1 cellular context compared by ENCODE assay signal in the genomic region with DNA sequence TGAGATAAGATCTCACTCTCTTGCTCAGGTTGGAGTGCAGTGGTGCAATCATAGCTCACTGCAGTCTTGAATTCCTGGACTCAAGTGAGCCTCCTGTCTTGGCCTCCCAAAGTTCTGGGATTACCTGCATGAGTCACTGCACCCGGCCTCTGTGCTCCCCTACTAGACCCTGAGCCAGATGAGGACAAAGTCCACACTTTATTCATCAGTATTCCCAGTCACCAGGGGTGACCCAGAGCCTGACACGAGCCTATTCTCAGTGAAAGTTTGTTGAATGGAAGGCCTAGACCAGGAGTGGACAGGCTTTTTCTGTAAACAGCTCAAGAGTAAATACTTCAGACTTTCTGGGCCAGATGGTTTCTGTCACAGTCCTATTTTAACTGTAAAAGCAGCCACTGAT.
TF ChIP-seq lines count a peak whose summit lies in the region.

No MANE protein-coding gene starts in this region.

TF ChIP-seq in HepG2, 621 proteins besides CTCF, POLR2A, EP300 and RAD21 (continued from another document):
- TF ChIP-seq, protein P1, sequence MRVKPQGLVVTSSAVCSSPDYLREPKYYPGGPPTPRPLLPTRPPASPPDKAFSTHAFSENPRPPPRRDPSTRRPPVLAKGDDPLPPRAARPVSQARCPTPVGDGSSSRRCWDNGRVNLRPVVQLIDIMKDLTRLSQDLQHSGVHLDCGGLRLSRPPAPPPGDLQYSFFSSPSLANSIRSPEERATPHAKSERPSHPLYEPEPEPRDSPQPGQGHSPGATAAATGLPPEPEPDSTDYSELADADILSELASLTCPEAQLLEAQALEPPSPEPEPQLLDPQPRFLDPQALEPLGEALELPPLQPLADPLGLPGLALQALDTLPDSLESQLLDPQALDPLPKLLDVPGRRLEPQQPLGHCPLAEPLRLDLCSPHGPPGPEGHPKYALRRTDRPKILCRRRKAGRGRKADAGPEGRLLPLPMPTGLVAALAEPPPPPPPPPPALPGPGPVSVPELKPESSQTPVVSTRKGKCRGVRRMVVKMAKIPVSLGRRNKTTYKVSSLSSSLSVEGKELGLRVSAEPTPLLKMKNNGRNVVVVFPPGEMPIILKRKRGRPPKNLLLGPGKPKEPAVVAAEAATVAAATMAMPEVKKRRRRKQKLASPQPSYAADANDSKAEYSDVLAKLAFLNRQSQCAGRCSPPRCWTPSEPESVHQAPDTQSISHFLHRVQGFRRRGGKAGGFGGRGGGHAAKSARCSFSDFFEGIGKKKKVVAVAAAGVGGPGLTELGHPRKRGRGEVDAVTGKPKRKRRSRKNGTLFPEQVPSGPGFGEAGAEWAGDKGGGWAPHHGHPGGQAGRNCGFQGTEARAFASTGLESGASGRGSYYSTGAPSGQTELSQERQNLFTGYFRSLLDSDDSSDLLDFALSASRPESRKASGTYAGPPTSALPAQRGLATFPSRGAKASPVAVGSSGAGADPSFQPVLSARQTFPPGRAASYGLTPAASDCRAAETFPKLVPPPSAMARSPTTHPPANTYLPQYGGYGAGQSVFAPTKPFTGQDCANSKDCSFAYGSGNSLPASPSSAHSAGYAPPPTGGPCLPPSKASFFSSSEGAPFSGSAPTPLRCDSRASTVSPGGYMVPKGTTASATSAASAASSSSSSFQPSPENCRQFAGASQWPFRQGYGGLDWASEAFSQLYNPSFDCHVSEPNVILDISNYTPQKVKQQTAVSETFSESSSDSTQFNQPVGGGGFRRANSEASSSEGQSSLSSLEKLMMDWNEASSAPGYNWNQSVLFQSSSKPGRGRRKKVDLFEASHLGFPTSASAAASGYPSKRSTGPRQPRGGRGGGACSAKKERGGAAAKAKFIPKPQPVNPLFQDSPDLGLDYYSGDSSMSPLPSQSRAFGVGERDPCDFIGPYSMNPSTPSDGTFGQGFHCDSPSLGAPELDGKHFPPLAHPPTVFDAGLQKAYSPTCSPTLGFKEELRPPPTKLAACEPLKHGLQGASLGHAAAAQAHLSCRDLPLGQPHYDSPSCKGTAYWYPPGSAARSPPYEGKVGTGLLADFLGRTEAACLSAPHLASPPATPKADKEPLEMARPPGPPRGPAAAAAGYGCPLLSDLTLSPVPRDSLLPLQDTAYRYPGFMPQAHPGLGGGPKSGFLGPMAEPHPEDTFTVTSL (CRISPR knock-in tag; IDR thresholded peaks at IDR 0.05; ENCODE audit: borderline replicate concordance) = peak; percentile 80; the same call in 1 of the 2 replicates
- TF ChIP-seq HES4 (CRISPR knock-in tag; IDR thresholded peaks at IDR 0.05; ENCODE audit: borderline replicate concordance) = no peak
- TF ChIP-seq SRY (CRISPR knock-in tag; IDR thresholded peaks at IDR 0.05) = no peak
- peak; percentile 41; the same call in 1 of the 2 replicates for TF ChIP-seq IRF2 (CRISPR knock-in tag; IDR thresholded peaks at IDR 0.05)
- TF ChIP-seq CEBPB (IDR thresholded peaks at IDR 0.05; ENCODE audit: borderline replicate concordance, low read depth, low read length) = no peak; the same call in 1 of the 2 replicates
- no peak for TF ChIP-seq SRSF1 (optimal IDR thresholded peaks at IDR 0.05; ENCODE audit: low read depth, low read length)
- TF ChIP-seq, protein P2, sequence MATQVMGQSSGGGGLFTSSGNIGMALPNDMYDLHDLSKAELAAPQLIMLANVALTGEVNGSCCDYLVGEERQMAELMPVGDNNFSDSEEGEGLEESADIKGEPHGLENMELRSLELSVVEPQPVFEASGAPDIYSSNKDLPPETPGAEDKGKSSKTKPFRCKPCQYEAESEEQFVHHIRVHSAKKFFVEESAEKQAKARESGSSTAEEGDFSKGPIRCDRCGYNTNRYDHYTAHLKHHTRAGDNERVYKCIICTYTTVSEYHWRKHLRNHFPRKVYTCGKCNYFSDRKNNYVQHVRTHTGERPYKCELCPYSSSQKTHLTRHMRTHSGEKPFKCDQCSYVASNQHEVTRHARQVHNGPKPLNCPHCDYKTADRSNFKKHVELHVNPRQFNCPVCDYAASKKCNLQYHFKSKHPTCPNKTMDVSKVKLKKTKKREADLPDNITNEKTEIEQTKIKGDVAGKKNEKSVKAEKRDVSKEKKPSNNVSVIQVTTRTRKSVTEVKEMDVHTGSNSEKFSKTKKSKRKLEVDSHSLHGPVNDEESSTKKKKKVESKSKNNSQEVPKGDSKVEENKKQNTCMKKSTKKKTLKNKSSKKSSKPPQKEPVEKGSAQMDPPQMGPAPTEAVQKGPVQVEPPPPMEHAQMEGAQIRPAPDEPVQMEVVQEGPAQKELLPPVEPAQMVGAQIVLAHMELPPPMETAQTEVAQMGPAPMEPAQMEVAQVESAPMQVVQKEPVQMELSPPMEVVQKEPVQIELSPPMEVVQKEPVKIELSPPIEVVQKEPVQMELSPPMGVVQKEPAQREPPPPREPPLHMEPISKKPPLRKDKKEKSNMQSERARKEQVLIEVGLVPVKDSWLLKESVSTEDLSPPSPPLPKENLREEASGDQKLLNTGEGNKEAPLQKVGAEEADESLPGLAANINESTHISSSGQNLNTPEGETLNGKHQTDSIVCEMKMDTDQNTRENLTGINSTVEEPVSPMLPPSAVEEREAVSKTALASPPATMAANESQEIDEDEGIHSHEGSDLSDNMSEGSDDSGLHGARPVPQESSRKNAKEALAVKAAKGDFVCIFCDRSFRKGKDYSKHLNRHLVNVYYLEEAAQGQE (IDR thresholded peaks at IDR 0.05; ENCODE audit: borderline replicate concordance in 1 of 2, low read depth in 1 of 2, low read length in 2 of 2) = 0 out of 4 replicates have a peak, but pooled peaks of 1 of the 2 experiments have one; percentile 19
- no peak for TF ChIP-seq ZFP82 (CRISPR knock-in tag; IDR thresholded peaks at IDR 0.05; ENCODE audit: borderline replicate concordance)
- TF ChIP-seq HOXA3 (CRISPR knock-in tag; IDR thresholded peaks at IDR 0.05) = peak; percentile 55
- TF ChIP-seq SMAD3 (CRISPR knock-in tag; IDR thresholded peaks at IDR 0.05) = 0 out of 2 replicates have a peak, but pooled peaks have one; percentile 23
- no peak for TF ChIP-seq FOXM1 (CRISPR knock-in tag; IDR thresholded peaks at IDR 0.05)
